ENCODE assay signal across 1 cellular context in genomic region chr12:694734-695503, GRCh38.
TF ChIP-seq lines count a peak whose summit lies in the region.

No MANE protein-coding gene starts in this region.

TF ChIP-seq in HepG2, 621 proteins besides CTCF, POLR2A, EP300 and RAD21 (continued from another document):
- TF ChIP-seq, protein P1, sequence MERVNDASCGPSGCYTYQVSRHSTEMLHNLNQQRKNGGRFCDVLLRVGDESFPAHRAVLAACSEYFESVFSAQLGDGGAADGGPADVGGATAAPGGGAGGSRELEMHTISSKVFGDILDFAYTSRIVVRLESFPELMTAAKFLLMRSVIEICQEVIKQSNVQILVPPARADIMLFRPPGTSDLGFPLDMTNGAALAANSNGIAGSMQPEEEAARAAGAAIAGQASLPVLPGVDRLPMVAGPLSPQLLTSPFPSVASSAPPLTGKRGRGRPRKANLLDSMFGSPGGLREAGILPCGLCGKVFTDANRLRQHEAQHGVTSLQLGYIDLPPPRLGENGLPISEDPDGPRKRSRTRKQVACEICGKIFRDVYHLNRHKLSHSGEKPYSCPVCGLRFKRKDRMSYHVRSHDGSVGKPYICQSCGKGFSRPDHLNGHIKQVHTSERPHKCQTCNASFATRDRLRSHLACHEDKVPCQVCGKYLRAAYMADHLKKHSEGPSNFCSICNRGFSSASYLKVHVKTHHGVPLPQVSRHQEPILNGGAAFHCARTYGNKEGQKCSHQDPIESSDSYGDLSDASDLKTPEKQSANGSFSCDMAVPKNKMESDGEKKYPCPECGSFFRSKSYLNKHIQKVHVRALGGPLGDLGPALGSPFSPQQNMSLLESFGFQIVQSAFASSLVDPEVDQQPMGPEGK (CRISPR knock-in tag; IDR thresholded peaks at IDR 0.05) = peak; percentile 54
- TF ChIP-seq ZNF281 (CRISPR knock-in tag; IDR thresholded peaks at IDR 0.05; ENCODE audit: borderline replicate concordance) (peak; percentile 100), TBX2 (CRISPR knock-in tag; IDR thresholded peaks at IDR 0.05; ENCODE audit: borderline replicate concordance) (peak; percentile 67; the same call in 1 of the 2 replicates), ZMYM3 (CRISPR knock-in tag; IDR thresholded peaks at IDR 0.05) (peak; percentile 13; the same call in 1 of the 2 replicates), ZNF558 (CRISPR knock-in tag; IDR thresholded peaks at IDR 0.05; ENCODE audit: borderline replicate concordance) (no peak), ZSCAN29 (CRISPR knock-in tag; conservative IDR thresholded peaks at IDR 0.05) (peak; percentile 73; the same call in 1 of the 2 replicates), MAFF (IDR thresholded peaks at IDR 0.05; ENCODE audit: low read depth, low read length) (no peak), RXRA (CRISPR knock-in tag; IDR thresholded peaks at IDR 0.05) (peak; percentile 74; the same call in 1 of the 2 replicates), ARNTL (CRISPR knock-in tag; IDR thresholded peaks at IDR 0.05) (0 out of 2 replicates have a peak, but pooled peaks have one; percentile 43), KMT2B (CRISPR knock-in tag; IDR thresholded peaks at IDR 0.05) (no peak), NR2F2 (IDR thresholded peaks at IDR 0.05; ENCODE audit: borderline replicate concordance, low read depth) (peak; percentile 96), PPARG (CRISPR knock-in tag; conservative IDR thresholded peaks at IDR 0.05) (0 out of 2 replicates have a peak, but pooled peaks have one; percentile 30), SCMH1 (CRISPR knock-in tag; IDR thresholded peaks at IDR 0.05; ENCODE audit: borderline replicate concordance) (no peak), ZNF333 (CRISPR knock-in tag; IDR thresholded peaks at IDR 0.05; ENCODE audit: borderline replicate concordance) (no peak), NR2F1 (CRISPR knock-in tag; IDR thresholded peaks at IDR 0.05) (peak; percentile 41 to 76; a peak in 3 of 4 replicates), ZNF484 (CRISPR knock-in tag; IDR thresholded peaks at IDR 0.05; ENCODE audit: borderline replicate concordance, low read depth) (no peak), NR2F6 (IDR thresholded peaks at IDR 0.05) (peak; percentile 95), NR2F6 (CRISPR knock-in tag; IDR thresholded peaks at IDR 0.05) (peak; percentile 89), ZBTB7B (CRISPR knock-in tag; IDR thresholded peaks at IDR 0.05) (peak; percentile 62)
- TF ChIP-seq, protein P2, sequence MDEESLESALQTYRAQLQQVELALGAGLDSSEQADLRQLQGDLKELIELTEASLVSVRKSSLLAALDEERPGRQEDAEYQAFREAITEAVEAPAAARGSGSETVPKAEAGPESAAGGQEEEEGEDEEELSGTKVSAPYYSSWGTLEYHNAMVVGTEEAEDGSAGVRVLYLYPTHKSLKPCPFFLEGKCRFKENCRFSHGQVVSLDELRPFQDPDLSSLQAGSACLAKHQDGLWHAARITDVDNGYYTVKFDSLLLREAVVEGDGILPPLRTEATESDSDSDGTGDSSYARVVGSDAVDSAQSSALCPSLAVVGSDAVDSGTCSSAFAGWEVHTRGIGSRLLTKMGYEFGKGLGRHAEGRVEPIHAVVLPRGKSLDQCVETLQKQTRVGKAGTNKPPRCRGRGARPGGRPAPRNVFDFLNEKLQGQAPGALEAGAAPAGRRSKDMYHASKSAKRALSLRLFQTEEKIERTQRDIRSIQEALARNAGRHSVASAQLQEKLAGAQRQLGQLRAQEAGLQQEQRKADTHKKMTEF (CRISPR knock-in tag; IDR thresholded peaks at IDR 0.05) = peak; percentile 22; the same call in 1 of the 2 replicates
- TF ChIP-seq, protein P3, sequence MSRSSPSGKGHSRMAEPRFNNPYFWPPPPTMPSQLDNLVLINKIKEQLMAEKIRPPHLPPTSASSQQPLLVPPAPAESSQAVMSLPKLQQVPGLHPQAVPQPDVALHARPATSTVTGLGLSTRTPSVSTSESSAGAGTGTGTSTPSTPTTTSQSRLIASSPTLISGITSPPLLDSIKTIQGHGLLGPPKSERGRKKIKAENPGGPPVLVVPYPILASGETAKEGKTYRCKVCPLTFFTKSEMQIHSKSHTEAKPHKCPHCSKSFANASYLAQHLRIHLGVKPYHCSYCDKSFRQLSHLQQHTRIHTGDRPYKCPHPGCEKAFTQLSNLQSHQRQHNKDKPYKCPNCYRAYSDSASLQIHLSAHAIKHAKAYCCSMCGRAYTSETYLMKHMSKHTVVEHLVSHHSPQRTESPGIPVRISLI (CRISPR knock-in tag; IDR thresholded peaks at IDR 0.05; ENCODE audit: borderline replicate concordance) = peak; percentile 16; the same call in 1 of the 2 replicates
- TF ChIP-seq, protein P4, sequence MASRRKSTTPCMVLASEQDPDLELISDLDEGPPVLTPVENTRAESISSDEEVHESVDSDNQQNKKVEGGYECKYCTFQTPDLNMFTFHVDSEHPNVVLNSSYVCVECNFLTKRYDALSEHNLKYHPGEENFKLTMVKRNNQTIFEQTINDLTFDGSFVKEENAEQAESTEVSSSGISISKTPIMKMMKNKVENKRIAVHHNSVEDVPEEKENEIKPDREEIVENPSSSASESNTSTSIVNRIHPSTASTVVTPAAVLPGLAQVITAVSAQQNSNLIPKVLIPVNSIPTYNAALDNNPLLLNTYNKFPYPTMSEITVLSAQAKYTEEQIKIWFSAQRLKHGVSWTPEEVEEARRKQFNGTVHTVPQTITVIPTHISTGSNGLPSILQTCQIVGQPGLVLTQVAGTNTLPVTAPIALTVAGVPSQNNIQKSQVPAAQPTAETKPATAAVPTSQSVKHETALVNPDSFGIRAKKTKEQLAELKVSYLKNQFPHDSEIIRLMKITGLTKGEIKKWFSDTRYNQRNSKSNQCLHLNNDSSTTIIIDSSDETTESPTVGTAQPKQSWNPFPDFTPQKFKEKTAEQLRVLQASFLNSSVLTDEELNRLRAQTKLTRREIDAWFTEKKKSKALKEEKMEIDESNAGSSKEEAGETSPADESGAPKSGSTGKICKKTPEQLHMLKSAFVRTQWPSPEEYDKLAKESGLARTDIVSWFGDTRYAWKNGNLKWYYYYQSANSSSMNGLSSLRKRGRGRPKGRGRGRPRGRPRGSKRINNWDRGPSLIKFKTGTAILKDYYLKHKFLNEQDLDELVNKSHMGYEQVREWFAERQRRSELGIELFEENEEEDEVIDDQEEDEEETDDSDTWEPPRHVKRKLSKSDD (CRISPR knock-in tag; IDR thresholded peaks at IDR 0.05; ENCODE audit: low read depth) = no peak
- TF ChIP-seq, protein P5, sequence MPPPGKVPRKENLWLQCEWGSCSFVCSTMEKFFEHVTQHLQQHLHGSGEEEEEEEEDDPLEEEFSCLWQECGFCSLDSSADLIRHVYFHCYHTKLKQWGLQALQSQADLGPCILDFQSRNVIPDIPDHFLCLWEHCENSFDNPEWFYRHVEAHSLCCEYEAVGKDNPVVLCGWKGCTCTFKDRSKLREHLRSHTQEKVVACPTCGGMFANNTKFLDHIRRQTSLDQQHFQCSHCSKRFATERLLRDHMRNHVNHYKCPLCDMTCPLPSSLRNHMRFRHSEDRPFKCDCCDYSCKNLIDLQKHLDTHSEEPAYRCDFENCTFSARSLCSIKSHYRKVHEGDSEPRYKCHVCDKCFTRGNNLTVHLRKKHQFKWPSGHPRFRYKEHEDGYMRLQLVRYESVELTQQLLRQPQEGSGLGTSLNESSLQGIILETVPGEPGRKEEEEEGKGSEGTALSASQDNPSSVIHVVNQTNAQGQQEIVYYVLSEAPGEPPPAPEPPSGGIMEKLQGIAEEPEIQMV (CRISPR knock-in tag; IDR thresholded peaks at IDR 0.05; ENCODE audit: low read depth) = no peak
- TF ChIP-seq, protein P6, sequence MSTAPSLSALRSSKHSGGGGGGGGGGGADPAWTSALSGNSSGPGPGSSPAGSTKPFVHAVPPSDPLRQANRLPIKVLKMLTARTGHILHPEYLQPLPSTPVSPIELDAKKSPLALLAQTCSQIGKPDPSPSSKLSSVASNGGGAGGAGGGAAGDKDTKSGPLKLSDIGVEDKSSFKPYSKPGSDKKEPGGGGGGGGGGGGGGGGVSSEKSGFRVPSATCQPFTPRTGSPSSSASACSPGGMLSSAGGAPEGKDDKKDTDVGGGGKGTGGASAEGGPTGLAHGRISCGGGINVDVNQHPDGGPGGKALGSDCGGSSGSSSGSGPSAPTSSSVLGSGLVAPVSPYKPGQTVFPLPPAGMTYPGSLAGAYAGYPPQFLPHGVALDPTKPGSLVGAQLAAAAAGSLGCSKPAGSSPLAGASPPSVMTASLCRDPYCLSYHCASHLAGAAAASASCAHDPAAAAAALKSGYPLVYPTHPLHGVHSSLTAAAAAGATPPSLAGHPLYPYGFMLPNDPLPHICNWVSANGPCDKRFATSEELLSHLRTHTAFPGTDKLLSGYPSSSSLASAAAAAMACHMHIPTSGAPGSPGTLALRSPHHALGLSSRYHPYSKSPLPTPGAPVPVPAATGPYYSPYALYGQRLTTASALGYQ (CRISPR knock-in tag; IDR thresholded peaks at IDR 0.05) = 0 out of 2 replicates have a peak, but pooled peaks have one; percentile 42
TF ChIP-seq in HepG2: peak in this region for 99.
